Comparison of ENCODE assay signal across 25 cellular contexts in genomic region chr3:129569856-129570255, GRCh38. TPM values are rescaled to one million over a fixed set of nuclear protein-coding genes. Genes with fewer than 3 reads are reported as not detected.
DNase-seq lines count a peak whose midpoint lies in the region; ATAC-seq and TF ChIP-seq lines count a peak whose summit lies in the region.
"Had no signal": no experiment of that assay in that cellular context is flagged by ENCODE, and none has a peak within 500 bp of the region (broad histone marks: within the 10 kb centered on the region; RNA-seq: fewer than 3 reads in every experiment).

No MANE protein-coding gene starts in this region.

- H3K4me3 Mint-ChIP-seq in natural killer cell: peak overlapping the region; percentile 17
- no peak overlapping the region for H3K4me3 Mint-ChIP-seq in natural killer cell treated with Interleukin-12 subunit alpha and Interleukin-12 subunit beta and Interleukin-15 and Interleukin-18, amount 100 ng/mL, for 72 hours
- peak overlapping the region; percentile 39 to 56 for H3K4me3 Mint-ChIP-seq in effector memory CD8-positive, alpha-beta T cell
- no peak overlapping the region for H3K4me3 Mint-ChIP-seq in stimulated activated effector memory CD8-positive, alpha-beta T cell treated with anti-CD3 and anti-CD28 coated beads, Interleukin-12 subunit alpha, Interleukin-12 subunit beta, amount 100 ng/mL, for 72 hours

- H3K9me3 Mint-ChIP-seq in natural killer cell: no peaks in the 10 kb centered on the region
- no peaks in the 10 kb centered on the region for H3K9me3 Mint-ChIP-seq in natural killer cell treated with Interleukin-12 subunit alpha and Interleukin-12 subunit beta and Interleukin-15 and Interleukin-18, amount 100 ng/mL, for 72 hours
- no peaks in the 10 kb centered on the region for H3K9me3 Mint-ChIP-seq in effector memory CD8-positive, alpha-beta T cell
- H3K9me3 Mint-ChIP-seq in stimulated activated effector memory CD8-positive, alpha-beta T cell treated with anti-CD3 and anti-CD28 coated beads, Interleukin-12 subunit alpha, Interleukin-12 subunit beta, amount 100 ng/mL, for 72 hours: no peaks in the 10 kb centered on the region

- H2BK120ac ChIP-seq in IMR-90 (ENCODE audit: low read depth, low read length): no peak overlapping the region

- H3K56ac ChIP-seq in IMR-90 (ENCODE audit: extremely low read depth, insufficient read depth, low read length): no peak overlapping the region

- no peaks in the 10 kb centered on the region for H4K20me1 ChIP-seq in IMR-90 (ENCODE audit: insufficient read depth, low read length)

- H2AFZ ChIP-seq in IMR-90 (replicated peaks; ENCODE audit: low read length, poor library complexity): peak overlapping the region; percentile 10

- no peak overlapping the region for H2BK20ac ChIP-seq in IMR-90 (ENCODE audit: low read depth, low read length)

- TF ChIP-seq RAD21 in IMR-90 (IDR thresholded peaks at IDR 0.05; ENCODE audit: low read length): no peak

- H3K36me3 ChIP-seq in IMR-90 (ENCODE audit: control insufficient read depth, insufficient read depth, low read length): peaks cover 41% of the 10 kb centered on the region

- H3K27ac Mint-ChIP-seq in natural killer cell: peak overlapping the region; percentile 75 to 79
- no peak overlapping the region for H3K27ac Mint-ChIP-seq in natural killer cell treated with Interleukin-12 subunit alpha and Interleukin-12 subunit beta and Interleukin-15 and Interleukin-18, amount 100 ng/mL, for 72 hours
- peak overlapping the region; percentile 84 to 90 for H3K27ac Mint-ChIP-seq in effector memory CD8-positive, alpha-beta T cell
- peak overlapping the region; percentile 77 for H3K27ac Mint-ChIP-seq in stimulated activated effector memory CD8-positive, alpha-beta T cell treated with anti-CD3 and anti-CD28 coated beads, Interleukin-12 subunit alpha, Interleukin-12 subunit beta, amount 100 ng/mL, for 72 hours

- H3K4me1 ChIP-seq in IMR-90 (ENCODE audit: control insufficient read depth, insufficient read depth, low read length): no peaks in the 10 kb centered on the region; the same call in 1 of the 2 replicates

- no peak overlapping the region for H2BK15ac ChIP-seq in IMR-90 (ENCODE audit: low read depth, low read length)

- ATAC-seq in natural killer cell (no peak), IMR-90 (ENCODE audit: low read depth) (no peak), GM19035 (IDR thresholded peaks at IDR 0.05; ENCODE audit: unreplicated experiment) (no peak)
- ATAC-seq in natural killer cell treated with Interleukin-12 subunit alpha and Interleukin-12 subunit beta and Interleukin-15 and Interleukin-18, amount 100 ng/mL, for 72 hours: no peak
- ATAC-seq in effector memory CD8-positive, alpha-beta T cell (replicated peaks): no peak
- no peak for ATAC-seq in stimulated activated effector memory CD8-positive, alpha-beta T cell treated with anti-CD3 and anti-CD28 coated beads, Interleukin-12 subunit alpha, Interleukin-12 subunit beta, amount 100 ng/mL, for 72 hours

- in situ Hi-C loops in IMR-90 (cut with MboI; ENCODE audit: low sequenced_read_pairs): no loop called here

- H4K8ac ChIP-seq in IMR-90 (ENCODE audit: low read depth in 2 of 2, low read length in 2 of 2): no peak overlapping the region

- no peaks in the 10 kb centered on the region; a peak in 1 of 4 replicates for H3K79me1 ChIP-seq in IMR-90 (ENCODE audit: low read depth in 1 of 2, low read length in 2 of 2)

- peaks cover 60 to 66% of the 10 kb centered on the region in 2 donors for H3K4me1 Mint-ChIP-seq in natural killer cell
- H3K4me1 Mint-ChIP-seq in natural killer cell treated with Interleukin-12 subunit alpha and Interleukin-12 subunit beta and Interleukin-15 and Interleukin-18, amount 100 ng/mL, for 72 hours (ENCODE audit: low read depth in 2 of 2): peaks cover 33 to 51% of the 10 kb centered on the region in 2 donors
- peaks cover 49 to 52% of the 10 kb centered on the region in 2 donors for H3K4me1 Mint-ChIP-seq in effector memory CD8-positive, alpha-beta T cell (ENCODE audit: low read depth in 2 of 2)
- peaks cover 60% of the 10 kb centered on the region for H3K4me1 Mint-ChIP-seq in stimulated activated effector memory CD8-positive, alpha-beta T cell treated with anti-CD3 and anti-CD28 coated beads, Interleukin-12 subunit alpha, Interleukin-12 subunit beta, amount 100 ng/mL, for 72 hours

- no peak for TF ChIP-seq CTCF in natural killer cell (IDR thresholded peaks at IDR 0.05)
- no peak for TF ChIP-seq CTCF in IMR-90 (conservative IDR thresholded peaks at IDR 0.05; ENCODE audit: low read depth, low read length)

- no peaks in the 10 kb centered on the region for H3K9me3 ChIP-seq in IMR-90 (ENCODE audit: control insufficient read depth, insufficient read depth, low read length)

- H3K14ac ChIP-seq in IMR-90 (replicated peaks; ENCODE audit: low read depth, low read length): no peak overlapping the region

- intact Hi-C loops in natural killer cell (cut with micrococcal nuclease): no loop called here
- intact Hi-C loops in IMR-90 (cut with micrococcal nuclease): no loop called here

- no peak overlapping the region for H3K9ac ChIP-seq in IMR-90 (ENCODE audit: low read depth, low read length)

- POLR2A ChIA-PET in IMR-90 (lab: Charles Lee; ENCODE audit: unreplicated experiment): no interaction called here

- H3K23ac ChIP-seq in IMR-90 (ENCODE audit: low read depth, low read length): no peak overlapping the region

- H3K18ac ChIP-seq in IMR-90 (ENCODE audit: low read depth, low read length): no peak overlapping the region

- H2AK5ac ChIP-seq in IMR-90 (ENCODE audit: low read depth, low read length): no peak overlapping the region

- no peak overlapping the region for H4K5ac ChIP-seq in IMR-90 (ENCODE audit: low read depth, low read length)

- H3K27me3 ChIP-seq in IMR-90 (ENCODE audit: control insufficient read depth, insufficient read depth, low read length): no peaks in the 10 kb centered on the region

- 100% methylated on average over 3 of the region's 7 CpGs; no CpG with 5 or more reads in 1 of the 2 experiments for WGBS in IMR-90 (ENCODE audit: extremely low coverage in 2 of 2, insufficient read length in 1 of 2), 2 experiments

- no peak overlapping the region for H2AK9ac ChIP-seq in IMR-90 (replicated peaks; ENCODE audit: low read depth, low read length, poor library complexity)

- no peak overlapping the region for H3K27ac ChIP-seq in IMR-90 (ENCODE audit: insufficient read depth, low read length)
- H3K27ac ChIP-seq: RWPE1 had no signal

- no peak overlapping the region for H3K4me3 ChIP-seq in IMR-90 (ENCODE audit: insufficient read depth, low read depth, low read length)
- H3K4me3 ChIP-seq: SK-N-MC had no signal

- no peaks in the 10 kb centered on the region for H3K27me3 Mint-ChIP-seq in natural killer cell (ENCODE audit: low read depth in 2 of 2)
- no peaks in the 10 kb centered on the region for H3K27me3 Mint-ChIP-seq in natural killer cell treated with Interleukin-12 subunit alpha and Interleukin-12 subunit beta and Interleukin-15 and Interleukin-18, amount 100 ng/mL, for 72 hours
- no peaks in the 10 kb centered on the region for H3K27me3 Mint-ChIP-seq in effector memory CD8-positive, alpha-beta T cell

- dilution Hi-C loops in IMR-90 (cut with HindIII; ENCODE audit: low sequenced_read_pairs, unreplicated experiment): no loop called here

- H4K91ac ChIP-seq in IMR-90 (ENCODE audit: insufficient read depth, low read depth, low read length): no peak overlapping the region

- no peak for TF ChIP-seq POLR2A in IMR-90 (IDR thresholded peaks at IDR 0.05; ENCODE audit: low read depth, low read length)

- H3K36me3 Mint-ChIP-seq in natural killer cell: no peaks in the 10 kb centered on the region
- H3K36me3 Mint-ChIP-seq in natural killer cell treated with Interleukin-12 subunit alpha and Interleukin-12 subunit beta and Interleukin-15 and Interleukin-18, amount 100 ng/mL, for 72 hours: no peaks in the 10 kb centered on the region
- peaks cover 45% of the 10 kb centered on the region for H3K36me3 Mint-ChIP-seq in effector memory CD8-positive, alpha-beta T cell (ENCODE audit: insufficient read depth)
- peaks cover 48% of the 10 kb centered on the region for H3K36me3 Mint-ChIP-seq in stimulated activated effector memory CD8-positive, alpha-beta T cell treated with anti-CD3 and anti-CD28 coated beads, Interleukin-12 subunit alpha, Interleukin-12 subunit beta, amount 100 ng/mL, for 72 hours

- DNase-seq in natural killer cell: no peak
- DNase-seq in natural killer cell treated with Interleukin-12 subunit alpha and Interleukin-12 subunit beta and Interleukin-15 and Interleukin-18, amount 100 ng/mL, for 72 hours (ENCODE audit: low spot score): no peak
- DNase-seq in IMR-90: no peak
- no peak for DNase-seq in effector memory CD8-positive, alpha-beta T cell
- no peak for DNase-seq in stimulated activated effector memory CD8-positive, alpha-beta T cell treated with anti-CD3 and anti-CD28 coated beads, Interleukin-12 subunit alpha, Interleukin-12 subunit beta, amount 100 ng/mL, for 72 hours (ENCODE audit: low spot score in 2 of 2)
- DNase-seq in iPS-NIHi11 (ENCODE audit: low spot score): no peak
- DNase-seq in hypothalamus (lab: John Stamatoyannopoulos, UW): no peak
- DNase-seq: 8988T; DMS53; GF-D8; H7; MV-4-11; NCI-H1105 treated with DMSO at 0.1 percent for 48 hours; NCI-H2029 treated with DMSO at 0.1 percent for 48 hours; NCI-H2171; NCI-H345; NCI-H774; NK-92 treated with Interleukin-12 subunit alpha and Interleukin-12 subunit beta, amount 100 ng/mL, for 24 hours; SHP77 treated with DMSO at 0.1 percent for 48 hours had no signal

- CTCF ChIA-PET in IMR-90 (lab: Yijun Ruan, JAX): no interaction called here

- no peak overlapping the region for H3K4me2 ChIP-seq in IMR-90 (ENCODE audit: low read depth, low read length)

- no peak overlapping the region for H2BK5ac ChIP-seq in IMR-90 (ENCODE audit: low read depth, low read length, poor library complexity, severe bottlenecking)

- H3K9me1 ChIP-seq in IMR-90 (ENCODE audit: insufficient read depth, low read length): no peaks in the 10 kb centered on the region

- BruUV-seq in IMR-90 (replicated peaks; lab: Mats Ljungman, UMichigan): no TSS peak

- no peak overlapping the region for H3K4ac ChIP-seq in IMR-90 (ENCODE audit: low read depth, low read length)

RNA-seq across cellular contexts. Expression of gene H1-8, which starts 26.9 kb away (rescaled TPM):
- total RNA-seq in natural killer cell: not detected
- not detected for total RNA-seq in natural killer cell treated with Interleukin-12 subunit alpha and Interleukin-12 subunit beta and Interleukin-15 and Interleukin-18, amount 100 ng/mL, for 72 hours
- not detected in 2 replicates for total RNA-seq in IMR-90 (2012; rRNA removed)
- polyA plus RNA-seq in IMR-90 (2012; rRNA removed): not detected in 2 replicates
- polyA plus RNA-seq in IMR-90 (2012; cell fraction: cytosol; rRNA removed): not detected in 2 replicates
- not detected in 2 replicates for polyA plus RNA-seq in IMR-90 (2012; cell fraction: nucleus; rRNA removed; ENCODE audit: low replicate concordance)
- total RNA-seq: H7, HT1080, M059J had no signal
- polyA plus RNA-seq: BJ had no signal

RNA-seq across cellular contexts. Expression of gene PLXND1, which starts 36.6 kb away (rescaled TPM):
- total RNA-seq in natural killer cell (100 to 1,000 TPM; 135 to 214 (median 189) TPM), IMR-90 (2012; rRNA removed) (19.2 and 22.5 TPM in 2 replicates)
- 1 to 10 TPM; 2.8 to 4.8 TPM for total RNA-seq in natural killer cell treated with Interleukin-12 subunit alpha and Interleukin-12 subunit beta and Interleukin-15 and Interleukin-18, amount 100 ng/mL, for 72 hours
- polyA plus RNA-seq in IMR-90 (2012; rRNA removed): 64.5 and 67.1 TPM in 2 replicates
- 51.4 and 55.1 TPM in 2 replicates for polyA plus RNA-seq in IMR-90 (2012; cell fraction: cytosol; rRNA removed)
- polyA plus RNA-seq in IMR-90 (2012; cell fraction: nucleus; rRNA removed; ENCODE audit: low replicate concordance): 117 and 164 TPM in 2 replicates

RNA-seq across cellular contexts. Expression of gene RHO, which starts 41.4 kb away (rescaled TPM):
- not detected for total RNA-seq in natural killer cell
- total RNA-seq in natural killer cell treated with Interleukin-12 subunit alpha and Interleukin-12 subunit beta and Interleukin-15 and Interleukin-18, amount 100 ng/mL, for 72 hours: not detected
- total RNA-seq in IMR-90 (2012; rRNA removed): not detected in 2 replicates
- polyA plus RNA-seq in IMR-90 (2012; rRNA removed): not detected in 2 replicates
- not detected in 2 replicates for polyA plus RNA-seq in IMR-90 (2012; cell fraction: cytosol; rRNA removed)
- polyA plus RNA-seq in IMR-90 (2012; cell fraction: nucleus; rRNA removed; ENCODE audit: low replicate concordance): 0.03 TPM in 1 of 2 replicates, not detected in the other
- total RNA-seq: HT1080 had no signal
- polyA plus RNA-seq: BJ had no signal

Comparison
In these comparisons a context has a peak if more than half of its experiments do, and no peak if none do; other contexts are left out.
1. H3K27ac Mint-ChIP-seq: peak in natural killer cell (2 of 2), effector memory CD8-positive, alpha-beta T cell (2 of 2) and stimulated activated effector memory CD8-positive, alpha-beta T cell treated with anti-CD3 and anti-CD28 coated beads, Interleukin-12 subunit alpha, Interleukin-12 subunit beta, amount 100 ng/mL, for 72 hours (single experiment); none in natural killer cell treated with Interleukin-12 subunit alpha and Interleukin-12 subunit beta and Interleukin-15 and Interleukin-18, amount 100 ng/mL, for 72 hours (0 of 2).
2. H3K4me3 Mint-ChIP-seq: peak in natural killer cell (single experiment) and effector memory CD8-positive, alpha-beta T cell (2 of 2); none in natural killer cell treated with Interleukin-12 subunit alpha and Interleukin-12 subunit beta and Interleukin-15 and Interleukin-18, amount 100 ng/mL, for 72 hours (single experiment) and stimulated activated effector memory CD8-positive, alpha-beta T cell treated with anti-CD3 and anti-CD28 coated beads, Interleukin-12 subunit alpha, Interleukin-12 subunit beta, amount 100 ng/mL, for 72 hours (single experiment).